8 cellular contexts compared by ENCODE assay signal in genomic region chr7:23597064-23597907, GRCh38. TPM values are rescaled to one million over a fixed set of nuclear protein-coding genes. Genes with fewer than 3 reads are reported as not detected.
DNase-seq lines count a peak whose midpoint lies in the region; ATAC-seq and TF ChIP-seq lines count a peak whose summit lies in the region.

CCDC126 (plus strand) TSS chr7:23597382; CDS start chr7:23611316, 13,934 bp downstream.

- peak within 1 kb of the TSS; percentile 82 for H3K9ac ChIP-seq in parathyroid adenoma

- H3K27ac ChIP-seq in cardiac muscle cell (peak within 1 kb of the TSS; percentile 91), parathyroid adenoma (peak within 1 kb of the TSS; percentile 90), tibial artery (peak within 1 kb of the TSS; percentile 98)

- H3K9me3 ChIP-seq in cardiac muscle cell (ENCODE audit: low read depth) = no peaks in the 10 kb centered on the region
- no peaks in the 10 kb centered on the region for H3K9me3 ChIP-seq in parathyroid adenoma (ENCODE audit: control insufficient read depth, low read length)
- H3K9me3 ChIP-seq in tibial artery = no peaks in the 10 kb centered on the region

- TF ChIP-seq POLR2A in NB4 (IDR thresholded peaks at IDR 0.05; ENCODE audit: extremely low read depth, insufficient read length) = peak; percentile 54

- H3K4me3 ChIP-seq in GM08714 (ENCODE audit: low read length) = peak within 1 kb of the TSS; percentile 97
- H3K4me3 ChIP-seq in NB4 (ENCODE audit: low read depth, low read length) = peak within 1 kb of the TSS; percentile 71
- peak within 1 kb of the TSS; percentile 57 for H3K4me3 ChIP-seq in cardiac muscle cell
- peak within 1 kb of the TSS; percentile 88 for H3K4me3 ChIP-seq in parathyroid adenoma (ENCODE audit: low read depth, low read length)
- H3K4me3 ChIP-seq in tibial artery = peak within 1 kb of the TSS; percentile 85 to 94

- H3K27me3 ChIP-seq in cardiac muscle cell = no peaks in the 10 kb centered on the region
- no peaks in the 10 kb centered on the region for H3K27me3 ChIP-seq in parathyroid adenoma (ENCODE audit: control insufficient read depth, insufficient read depth, low read length)
- peaks cover 0 to 2% of the 10 kb centered on the region in 2 donors for H3K27me3 ChIP-seq in tibial artery

- DNase-seq in NB4 (ENCODE audit: low read depth) (peak; percentile 98), SKM-1 (lab: John Stamatoyannopoulos, UW; ENCODE audit: unreplicated experiment) (peak; percentile 74), cardiac muscle cell (ENCODE audit: low read depth in 1 of 2, low spot score in 1 of 2) (peak; percentile 95), tibial artery (peak; percentile 92 to 97)
- DNase-seq in activated naive CD8-positive, alpha-beta T cell treated with anti-CD3 and anti-CD28 coated beads, Interleukin-2, amount 50 U/mL, for 16 hours (ENCODE audit: low read depth, low spot score) = peak; percentile 65

- peak within 1 kb of the TSS; percentile 84 for H3K4me2 ChIP-seq in parathyroid adenoma (ENCODE audit: low read length)

- intact Hi-C loops in tibial artery (cut with DNase I; ENCODE audit: low total_unique reads) = loop anchor here (2.0 to 5.0 kb wide), 2 partner anchors 65 to 84 kb away; partner anchors contain the start of genes FAM221A and TRA2A

- peak within 1 kb of the TSS; percentile 99 for H2AFZ ChIP-seq in parathyroid adenoma

- ATAC-seq in HG02571 (IDR thresholded peaks at IDR 0.05; ENCODE audit: unreplicated experiment) = peak; percentile 83

- H3K79me2 ChIP-seq in parathyroid adenoma = peaks cover 18% of the 10 kb centered on the region

- H3K4me1 ChIP-seq in cardiac muscle cell (ENCODE audit: low read depth) (no peaks in the 10 kb centered on the region), parathyroid adenoma (peaks cover 5% of the 10 kb centered on the region), tibial artery (peaks cover 0 to 31% (median 9%) of the 10 kb centered on the region in 4 donors)

- H3K36me3 ChIP-seq in cardiac muscle cell = no peaks in the 10 kb centered on the region
- no peaks in the 10 kb centered on the region for H3K36me3 ChIP-seq in parathyroid adenoma (ENCODE audit: control insufficient read depth, insufficient read depth, low read length)
- no peaks in the 10 kb centered on the region for H3K36me3 ChIP-seq in tibial artery

- no peak for TF ChIP-seq CTCF in NB4 (IDR thresholded peaks at IDR 0.05; ENCODE audit: low read depth, low read length)
- no peak for TF ChIP-seq CTCF in cardiac muscle cell (IDR thresholded peaks at IDR 0.05; ENCODE audit: low read depth, low read length)
- TF ChIP-seq CTCF in parathyroid adenoma (IDR thresholded peaks at IDR 0.05) = no peak
- TF ChIP-seq CTCF in tibial artery (IDR thresholded peaks at IDR 0.05) = no peak

RNA-seq across cellular contexts. Expression of gene CCDC126, which starts in this region (rescaled TPM):
- 3.9 and 7.6 TPM in 2 replicates for total RNA-seq in cardiac muscle cell
- 8.7 and 10.5 TPM in 2 replicates for polyA plus RNA-seq in cardiac muscle cell

Comparison
In these comparisons a context has a peak if more than half of its experiments do, and no peak if none do; other contexts are left out.
1. Peak in every context shown above with its lines: DNase-seq, ATAC-seq, H3K4me3 ChIP-seq and H3K27ac ChIP-seq.